In genomic region chr16:28258571-28258970, GRCh38 we compare ENCODE assay signal across 10 cellular contexts. TPM values are rescaled to one million over a fixed set of nuclear protein-coding genes. Genes with fewer than 3 reads are reported as not detected.
DNase-seq lines count a peak whose midpoint lies in the region; ATAC-seq, FAIRE-seq and TF ChIP-seq lines count a peak whose summit lies in the region.
"Had no signal": no experiment of that assay in that cellular context is flagged by ENCODE, and none has a peak within 500 bp of the region (broad histone marks: within the 10 kb centered on the region; RNA-seq: fewer than 3 reads in every experiment).

No MANE protein-coding gene starts in this region.

- ATAC-seq in right lobe of liver (peak in 1 of 4 donors; percentile 16), HepG2 (no peak; the same call in 1 of the 3 replicates), aorta (ENCODE audit: low FRiP score) (peak; percentile 33), GM21360 (IDR thresholded peaks at IDR 0.05; ENCODE audit: unreplicated experiment) (no peak)

- TF ChIP-seq EP300 in HepG2 (IDR thresholded peaks at IDR 0.05; ENCODE audit: low read depth in 2 of 2, low read length in 2 of 2): no peak
- TF ChIP-seq EP300 in HepG2 (CRISPR knock-in tag; IDR thresholded peaks at IDR 0.05; ENCODE audit: borderline replicate concordance): no peak

- intact Hi-C loops in right lobe of liver (cut with DNase I) (no loop called here), HepG2 (cut with micrococcal nuclease; ENCODE audit: unreplicated experiment) (no loop called here), dorsolateral prefrontal cortex (cut with DNase I) (no loop called here), aorta (cut with DNase I) (no loop called here)

- no peak for FAIRE-seq in HepG2 (lab: Jason Lieb, UNC)

- H3K9me3 ChIP-seq in right lobe of liver (no peaks in the 10 kb centered on the region), HepG2 (ENCODE audit: low read length) (no peaks in the 10 kb centered on the region), mesenchymal stem cell (ENCODE audit: control insufficient read depth, low read length) (no peaks in the 10 kb centered on the region), aorta (ENCODE audit: control insufficient read depth, low read length) (no peaks in the 10 kb centered on the region)

- POLR2A ChIA-PET in HepG2 (lab: Yijun Ruan, JAX): no interaction called here

- WGBS in right lobe of liver (ENCODE audit: insufficient coverage, low coverage, low lambda C conversion rate, missing lambda C conversion rate): 13% methylated on average over 3 of the region's 17 CpGs
- whole genome bisulfite sequencing in HepG2 (ENCODE audit: low lambda C conversion rate): 17% methylated on average over 11 of the region's 17 CpGs
- WGBS in mesenchymal stem cell: 47% methylated on average over 14 of the region's 17 CpGs
- 1 to 2% methylated on average over 17 of the region's 17 CpGs for WGBS in aorta, 2 donors

- no peak overlapping the region for H2AFZ ChIP-seq in HepG2 (ENCODE audit: low read length)
- H2AFZ ChIP-seq in mesenchymal stem cell (ENCODE audit: low read depth, low read length): no peak overlapping the region

- H2BK5ac ChIP-seq in mesenchymal stem cell (ENCODE audit: low read depth, low read length, poor library complexity, severe bottlenecking): no peak overlapping the region

- H2BK12ac ChIP-seq in mesenchymal stem cell (ENCODE audit: low read length in 2 of 2): no peak overlapping the region

- CTCF ChIA-PET in HepG2 (lab: Yijun Ruan, JAX; ENCODE audit: low intra/inter-chr PET ratio, low total read pairs): no interaction called here

- no peak overlapping the region for H3K4me2 ChIP-seq in HepG2 (ENCODE audit: low read depth, low read length)
- peak overlapping the region; percentile 72 for H3K4me2 ChIP-seq in mesenchymal stem cell (ENCODE audit: low read length, poor library complexity, severe bottlenecking)

- no peak for TF ChIP-seq POLR2A in right lobe of liver (IDR thresholded peaks at IDR 0.05)
- no peak for TF ChIP-seq POLR2A in HepG2 (IDR thresholded peaks at IDR 0.05; ENCODE audit: insufficient read depth in 1 of 2, low read depth in 2 of 2, low read length in 2 of 2)

- H3K4ac ChIP-seq in mesenchymal stem cell (ENCODE audit: low read depth in 1 of 2, low read length in 2 of 2): no peak overlapping the region

- H3K4me1 ChIP-seq in right lobe of liver (no peaks in the 10 kb centered on the region), HepG2 (ENCODE audit: insufficient read depth, low read length) (no peaks in the 10 kb centered on the region), mesenchymal stem cell (ENCODE audit: control insufficient read depth, insufficient read depth, low read depth, low read length) (peaks cover 11% of the 10 kb centered on the region), aorta (ENCODE audit: control insufficient read depth in 1 of 2, insufficient read depth in 2 of 2, low read length in 2 of 2) (no peaks in the 10 kb centered on the region)

- H3K79me2 ChIP-seq in HepG2 (ENCODE audit: insufficient read depth, low read length): no peaks in the 10 kb centered on the region

- no peaks in the 10 kb centered on the region for H3K79me1 ChIP-seq in mesenchymal stem cell (replicated peaks; ENCODE audit: low read length, poor library complexity, severe bottlenecking)

- H3K27me3 ChIP-seq in right lobe of liver (no peaks in the 10 kb centered on the region), HepG2 (ENCODE audit: control insufficient read depth in 1 of 2, insufficient read depth in 2 of 2, low read length in 2 of 2) (peaks cover 8 to 53% of the 10 kb centered on the region in 2 experiments; a peak in 4 of 5 replicates), dorsolateral prefrontal cortex (peaks cover 0 to 22% (median 0%) of the 10 kb centered on the region in 45 donors), mesenchymal stem cell (ENCODE audit: control insufficient read depth in 1 of 2, insufficient read depth in 1 of 2, low read length in 2 of 2) (peaks cover 67 to 83% of the 10 kb centered on the region in 2 experiments), aorta (ENCODE audit: control insufficient read depth in 1 of 2, insufficient read depth in 2 of 2, low read length in 1 of 2) (no peaks in the 10 kb centered on the region)

- H3K9ac ChIP-seq in HepG2 (ENCODE audit: insufficient read depth, low read depth, low read length) (no peak overlapping the region), mesenchymal stem cell (ENCODE audit: low read length) (no peak overlapping the region)

- H3K27ac ChIP-seq in right lobe of liver (no peak overlapping the region), HepG2 (ENCODE audit: extremely low read length, insufficient read depth, low read length) (no peak overlapping the region), dorsolateral prefrontal cortex (peak overlapping the region in 11 of 59 donors; percentile 5 to 83 (median 36)), mesenchymal stem cell (ENCODE audit: low read length, poor library complexity, severe bottlenecking) (no peak overlapping the region), aorta (ENCODE audit: low read depth in 1 of 2, low read length in 2 of 2) (no peak overlapping the region)

- no peak overlapping the region for H3K4me3 ChIP-seq in right lobe of liver
- no peak overlapping the region for H3K4me3 ChIP-seq in HepG2 (replicated peaks in 1 of 3; ENCODE audit: insufficient read depth in 1 of 3, low read depth in 2 of 3, low read length in 3 of 3)
- H3K4me3 ChIP-seq in dorsolateral prefrontal cortex: peak overlapping the region in 58 of 59 donors; percentile 11 to 64 (median 48)
- H3K4me3 ChIP-seq in mesenchymal stem cell (ENCODE audit: insufficient read depth in 1 of 2, low read depth in 1 of 2, low read length in 2 of 2): peak overlapping the region; percentile 13 to 18
- H3K4me3 ChIP-seq in aorta (ENCODE audit: low read length in 2 of 2): no peak overlapping the region

- H4K20me1 ChIP-seq in HepG2 (ENCODE audit: insufficient read depth, low read length): no peaks in the 10 kb centered on the region

- H3K18ac ChIP-seq in mesenchymal stem cell (ENCODE audit: low read depth in 1 of 2, low read length in 2 of 2): no peak overlapping the region

- TF ChIP-seq CTCF in right lobe of liver (IDR thresholded peaks at IDR 0.05) (no peak), HepG2 (CRISPR knock-in tag; IDR thresholded peaks at IDR 0.05) (no peak), dorsolateral prefrontal cortex (IDR thresholded peaks at IDR 0.05 in 54 of 56, conservative IDR thresholded peaks at IDR 0.05 in 2 of 56; ENCODE audit: low read depth in 1 of 56, partially characterized antibody in 56 of 56) (no peak)

- BruUV-seq in HepG2 (replicated peaks; lab: Mats Ljungman, UMichigan): no TSS peak

- in situ Hi-C loops in HepG2 (cut with HindIII; ENCODE audit: extremely low pct_ligation_motif_present, low pct_unique_long_range_greater_than_20kb): loop anchor here (10.0 kb wide), 1 partner anchor 56 kb away; no protein-coding TSS in a partner anchor

- H3K14ac ChIP-seq in mesenchymal stem cell (ENCODE audit: low read length in 2 of 2): no peak overlapping the region

- no peak overlapping the region for H2AK5ac ChIP-seq in mesenchymal stem cell (ENCODE audit: low read length, severe bottlenecking)

- no peak for TF ChIP-seq RAD21 in HepG2 (CRISPR knock-in tag; IDR thresholded peaks at IDR 0.05)

- no peak overlapping the region for H4K91ac ChIP-seq in mesenchymal stem cell (ENCODE audit: low read length)

- no peak overlapping the region for H3K23ac ChIP-seq in mesenchymal stem cell (ENCODE audit: low read length in 2 of 2)

- no peak overlapping the region for H4K8ac ChIP-seq in mesenchymal stem cell (ENCODE audit: low read length)

- peak in 2 of 3 donors; percentile 24 to 55 for DNase-seq in right lobe of liver
- DNase-seq in HepG2 (ENCODE audit: low spot score): no peak
- peak in 7 of 10 donors; percentile 44 to 89 (median 60) for DNase-seq in dorsolateral prefrontal cortex
- no peak for DNase-seq in mesenchymal stem cell
- peak; percentile 60 to 80 for DNase-seq in aorta
- DNase-seq in HuH-7 (ENCODE audit: low spot score): no peak
- no peak for DNase-seq in activated T-cell treated with anti-CD3 and anti-CD28 coated beads for 4 hours
- DNase-seq: activated CD4-positive, alpha-beta T cell treated with anti-CD3 and anti-CD28 coated beads for 48 hours; hippocampal formation had no signal

- no peaks in the 10 kb centered on the region for H3K36me3 ChIP-seq in right lobe of liver
- H3K36me3 ChIP-seq in HepG2 (replicated peaks in 1 of 2; ENCODE audit: control insufficient read depth in 1 of 2, insufficient read depth in 2 of 2, low read length in 2 of 2): no peaks in the 10 kb centered on the region
- H3K36me3 ChIP-seq in mesenchymal stem cell (ENCODE audit: control insufficient read depth in 1 of 2, insufficient read depth in 2 of 2, low read depth in 1 of 2, low read length in 2 of 2): no peaks in the 10 kb centered on the region
- no peaks in the 10 kb centered on the region for H3K36me3 ChIP-seq in aorta (ENCODE audit: control insufficient read depth in 1 of 2, insufficient read depth in 2 of 2, low read length in 1 of 2)

- H2BK120ac ChIP-seq in mesenchymal stem cell (ENCODE audit: low read depth, low read length): no peak overlapping the region

- peak overlapping the region; percentile 49 for H2BK15ac ChIP-seq in mesenchymal stem cell (ENCODE audit: low read depth, poor library complexity, severe bottlenecking)

RNA-seq across cellular contexts. Expression of gene SBK1, which starts 33.8 kb away (rescaled TPM):
- total RNA-seq in right lobe of liver (under 1 TPM; 0.04 to 0.12 (median 0.07) TPM), HepG2 (2016; rRNA removed; fragmentation: Illumina TruSeq; extraction: Trizol) (0.15 and 0.18 TPM in 2 replicates), dorsolateral prefrontal cortex (10 to 100 TPM in 119 of 120 experiments, 1 to 10 TPM in 1; 7.4 to 32.7 (median 21.4) TPM), aorta (under 1 TPM; 0.16 to 0.33 TPM)
- 0.09 TPM in 1 of 2 replicates, not detected in the other for total RNA-seq in HepG2 (2016; cell fraction: cytosol; rRNA removed; fragmentation: Illumina TruSeq; extraction: Trizol; ENCODE audit: low read depth)
- total RNA-seq in HepG2 (2016; cell fraction: insoluble cytoplasmic fraction; rRNA removed; fragmentation: Illumina TruSeq; extraction: Trizol): 0.19 and 0.25 TPM in 2 replicates
- total RNA-seq in HepG2 (2016; cell fraction: membrane; rRNA removed; fragmentation: Illumina TruSeq; extraction: Trizol): 0.22 and 0.28 TPM in 2 replicates
- 0.13 and 0.16 TPM in 2 replicates for total RNA-seq in HepG2 (2016; cell fraction: nucleus; rRNA removed; fragmentation: Illumina TruSeq; extraction: Trizol)
- polyA plus RNA-seq in HepG2 (2011; rRNA removed) (0.17 and 0.26 TPM in 2 replicates), aorta (under 1 TPM in 1 of 2 donors, not detected in 1; 0.03 TPM)
- 0.19 and 0.26 TPM in 2 replicates for polyA plus RNA-seq in HepG2 (2011; cell fraction: cytosol; rRNA removed)
- polyA plus RNA-seq in HepG2 (2011; cell fraction: nucleus; rRNA removed): 0.59 and 0.61 TPM in 2 replicates
- polyA plus RNA-seq in HepG2 (2012): 0.44 and 0.76 TPM in 2 replicates
- 0.06 and 0.08 TPM in 2 replicates for polyA plus RNA-seq in HepG2 (2016; cell fraction: cytosol; fragmentation: Illumina TruSeq; extraction: Trizol; ENCODE audit: low read depth)
- 0.66 and 0.71 TPM in 2 replicates for polyA plus RNA-seq in HepG2 (2016; cell fraction: insoluble cytoplasmic fraction; fragmentation: Illumina TruSeq; extraction: Trizol; ENCODE audit: low read depth)
- 0.19 and 0.34 TPM in 2 replicates for polyA plus RNA-seq in HepG2 (2016; cell fraction: membrane; fragmentation: Illumina TruSeq; extraction: Trizol; ENCODE audit: low read depth)
- polyA plus RNA-seq in HepG2 (2016; cell fraction: nucleus; fragmentation: Illumina TruSeq; extraction: Trizol; ENCODE audit: insufficient read depth, low read depth): 0.70 and 0.92 TPM in 2 replicates
- 0.16 and 0.52 TPM in 2 replicates for polyA minus RNA-seq in HepG2 (2011; rRNA and poly(A)+ RNA removed; ENCODE audit: low replicate concordance)
- polyA minus RNA-seq in HepG2 (2011; cell fraction: cytosol; rRNA and poly(A)+ RNA removed): 0.26 and 0.59 TPM in 2 replicates
- polyA minus RNA-seq in HepG2 (2011; cell fraction: nucleus; rRNA and poly(A)+ RNA removed): 0.13 and 0.25 TPM in 2 replicates
- polyA plus RNA-seq in mesenchymal stem cell (2013, experiment 1 of 2): 0.25 TPM
- polyA plus RNA-seq in mesenchymal stem cell (2013, experiment 2 of 2): 0.30 TPM

RNA-seq across cellular contexts. Expression of gene XPO6, which starts 46.8 kb away (rescaled TPM):
- total RNA-seq in right lobe of liver (10 to 100 TPM; 41.8 to 62.1 (median 51.3) TPM), HepG2 (2016; rRNA removed; fragmentation: Illumina TruSeq; extraction: Trizol) (102 and 109 TPM in 2 replicates), dorsolateral prefrontal cortex (100 to 1,000 TPM; 111 to 213 (median 156) TPM), aorta (100 to 1,000 TPM in 1 of 2 donors, 10 to 100 TPM in 1; 88.6 to 103 TPM)
- 46.6 and 57.5 TPM in 2 replicates for total RNA-seq in HepG2 (2016; cell fraction: cytosol; rRNA removed; fragmentation: Illumina TruSeq; extraction: Trizol; ENCODE audit: low read depth)
- 85.8 and 109 TPM in 2 replicates for total RNA-seq in HepG2 (2016; cell fraction: insoluble cytoplasmic fraction; rRNA removed; fragmentation: Illumina TruSeq; extraction: Trizol)
- total RNA-seq in HepG2 (2016; cell fraction: membrane; rRNA removed; fragmentation: Illumina TruSeq; extraction: Trizol): 87.0 and 101 TPM in 2 replicates
- 104 and 150 TPM in 2 replicates for total RNA-seq in HepG2 (2016; cell fraction: nucleus; rRNA removed; fragmentation: Illumina TruSeq; extraction: Trizol)
- polyA plus RNA-seq in HepG2 (2011; rRNA removed) (119 and 129 TPM in 2 replicates), aorta (10 to 100 TPM; 28.0 to 85.1 TPM)
- 93.9 and 123 TPM in 2 replicates for polyA plus RNA-seq in HepG2 (2011; cell fraction: cytosol; rRNA removed)
- 278 and 283 TPM in 2 replicates for polyA plus RNA-seq in HepG2 (2011; cell fraction: nucleus; rRNA removed)
- 52.1 and 55.0 TPM in 2 replicates for polyA plus RNA-seq in HepG2 (2012)
- polyA plus RNA-seq in HepG2 (2016; cell fraction: cytosol; fragmentation: Illumina TruSeq; extraction: Trizol; ENCODE audit: low read depth): 19.8 and 23.6 TPM in 2 replicates
- 97.4 and 110 TPM in 2 replicates for polyA plus RNA-seq in HepG2 (2016; cell fraction: insoluble cytoplasmic fraction; fragmentation: Illumina TruSeq; extraction: Trizol; ENCODE audit: low read depth)
- polyA plus RNA-seq in HepG2 (2016; cell fraction: membrane; fragmentation: Illumina TruSeq; extraction: Trizol; ENCODE audit: low read depth): 67.2 and 72.4 TPM in 2 replicates
- 153 and 165 TPM in 2 replicates for polyA plus RNA-seq in HepG2 (2016; cell fraction: nucleus; fragmentation: Illumina TruSeq; extraction: Trizol; ENCODE audit: insufficient read depth, low read depth)
- polyA minus RNA-seq in HepG2 (2011; rRNA and poly(A)+ RNA removed; ENCODE audit: low replicate concordance): 284 and 462 TPM in 2 replicates
- 88.5 and 89.2 TPM in 2 replicates for polyA minus RNA-seq in HepG2 (2011; cell fraction: cytosol; rRNA and poly(A)+ RNA removed)
- 247 and 281 TPM in 2 replicates for polyA minus RNA-seq in HepG2 (2011; cell fraction: nucleus; rRNA and poly(A)+ RNA removed)
- 52.4 TPM for polyA plus RNA-seq in mesenchymal stem cell (2013, experiment 1 of 2)
- polyA plus RNA-seq in mesenchymal stem cell (2013, experiment 2 of 2): 54.0 TPM

Comparison
In these comparisons a context has a peak if more than half of its experiments do, and no peak if none do; other contexts are left out.
1. DNase-seq: peak in right lobe of liver (2 of 3), dorsolateral prefrontal cortex (7 of 10) and aorta (2 of 2); none in HepG2 (single experiment), mesenchymal stem cell (single experiment), HuH-7 (single experiment) and activated T-cell treated with anti-CD3 and anti-CD28 coated beads for 4 hours (single experiment).
2. H3K4me3 ChIP-seq: peak in dorsolateral prefrontal cortex (58 of 59) and mesenchymal stem cell (2 of 2); none in right lobe of liver (0 of 3), HepG2 (0 of 3) and aorta (0 of 2).
3. RNA of gene SBK1, which starts 33.8 kb away (total RNA-seq): 7.4 to 32.7 TPM in dorsolateral prefrontal cortex; 0.16 to 0.33 TPM in aorta, 0.09 to 0.28 TPM in HepG2 and 0.04 to 0.12 TPM in right lobe of liver; every median in the first group is over 4 times any median in the second.